Comparison of ENCODE assay signal across 9 cellular contexts in genomic region chr1:39142394-39143060, GRCh38.
DNase-seq lines count a peak whose midpoint lies in the region; ATAC-seq and TF ChIP-seq lines count a peak whose summit lies in the region.
"Had no signal": no experiment of that assay in that cellular context is flagged by ENCODE, and none has a peak within 500 bp of the region (broad histone marks: within the 10 kb centered on the region; RNA-seq: fewer than 3 reads in every experiment).

No MANE protein-coding gene starts in this region.

- H3K27me3 ChIP-seq in smooth muscle cell (ENCODE audit: low read depth) = no peaks in the 10 kb centered on the region

- H3K9me3 ChIP-seq in smooth muscle cell (replicated peaks; ENCODE audit: low read depth) = no peaks in the 10 kb centered on the region

- peak overlapping the region; percentile 28 for H3K27ac ChIP-seq in VCaP
- peak overlapping the region; percentile 46 for H3K27ac ChIP-seq in smooth muscle cell (ENCODE audit: low read depth)

- no peak overlapping the region for H3K4me3 ChIP-seq in smooth muscle cell

- TF ChIP-seq CTCF in VCaP (conservative IDR thresholded peaks at IDR 0.05) (no peak), smooth muscle cell (IDR thresholded peaks at IDR 0.05; ENCODE audit: borderline replicate concordance, insufficient read depth, poor library complexity, severe bottlenecking) (no peak)

- peaks cover 94% of the 10 kb centered on the region for H3K79me2 ChIP-seq in smooth muscle cell (ENCODE audit: low read depth)

- H3F3A ChIP-seq in smooth muscle cell (ENCODE audit: low read depth) = peaks cover 11% of the 10 kb centered on the region

- H4K20me1 ChIP-seq in smooth muscle cell (ENCODE audit: low read depth) = peaks cover 100% of the 10 kb centered on the region

- peak overlapping the region; percentile 65 for H3K4me2 ChIP-seq in smooth muscle cell

- H3K4me1 ChIP-seq in smooth muscle cell (ENCODE audit: low read depth) = peaks cover 51% of the 10 kb centered on the region

- no peak overlapping the region for H3K9ac ChIP-seq in smooth muscle cell (ENCODE audit: low read depth)

- WGBS in smooth muscle cell (ENCODE audit: low lambda C conversion rate) = 84% methylated on average over 3 of the region's 3 CpGs

- ATAC-seq in GM21825 (IDR thresholded peaks at IDR 0.05; ENCODE audit: unreplicated experiment) = no peak
- ATAC-seq in HG02885 (IDR thresholded peaks at IDR 0.05; ENCODE audit: poor library complexity, unreplicated experiment) = no peak
- no peak for ATAC-seq in HG02840 (IDR thresholded peaks at IDR 0.05; ENCODE audit: low FRiP score, unreplicated experiment)

- no peaks in the 10 kb centered on the region for H3K36me3 ChIP-seq in smooth muscle cell (ENCODE audit: low read depth)

- H2AFZ ChIP-seq in smooth muscle cell (ENCODE audit: low read depth) = no peak overlapping the region

- peak; percentile 51 for DNase-seq in HPDE6-E6E7 (ENCODE audit: extremely low spot score)
- DNase-seq in iPS-NIHi7 (ENCODE audit: extremely low spot score) = peak; percentile 38
- DNase-seq in smooth muscle cell (lab: John Stamatoyannopoulos, UW; ENCODE audit: unreplicated experiment) = no peak
- no peak for DNase-seq in superior temporal gyrus (ENCODE audit: extremely low spot score)
- DNase-seq: SIG-M5 had no signal

Comparison
In these comparisons a context has a peak if more than half of its experiments do, and no peak if none do; other contexts are left out.
1. DNase-seq: peak in HPDE6-E6E7 (single experiment) and iPS-NIHi7 (single experiment); none in smooth muscle cell (single experiment) and superior temporal gyrus (single experiment).